Comparison of ENCODE assay signal across 23 cellular contexts in genomic region chr11:96147913-96148312, GRCh38.
DNase-seq lines count a peak whose midpoint lies in the region; ATAC-seq and TF ChIP-seq lines count a peak whose summit lies in the region.
"Had no signal": no experiment of that assay in that cellular context is flagged by ENCODE, and none has a peak within 500 bp of the region (broad histone marks: within the 10 kb centered on the region; RNA-seq: fewer than 3 reads in every experiment).

No MANE protein-coding gene starts in this region.

- no peak for TF ChIP-seq POLR2A in erythroblast (IDR thresholded peaks at IDR 0.05; ENCODE audit: low read length)

- POLR2A ChIA-PET in CD4-positive, alpha-beta T cell (lab: Charles Lee), result no interaction called here
- POLR2A ChIA-PET in naive thymus-derived CD8-positive, alpha-beta T cell (lab: Charles Lee), result interaction anchor here (1.0 to 1.1 kb wide), 2 partner anchors 11 to 68 kb away, joined by 3 read pairs; no protein-coding TSS in a partner anchor

- peaks cover 56% of the 10 kb centered on the region for H3K4me1 ChIP-seq in HAP-1

- TF ChIP-seq CTCF in CD4-positive, alpha-beta T cell (IDR thresholded peaks at IDR 0.05), result no peak
- no peak for TF ChIP-seq CTCF in brain microvascular endothelial cell (IDR thresholded peaks at IDR 0.05; ENCODE audit: low read depth, low read length, missing control alignments)

- CTCF ChIA-PET in CD4-positive, alpha-beta T cell (lab: Charles Lee), result no interaction called here

- no peaks in the 10 kb centered on the region for H3K27me3 Mint-ChIP-seq in CD4-positive, alpha-beta T cell
- H3K27me3 Mint-ChIP-seq in naive thymus-derived CD8-positive, alpha-beta T cell, result no peaks in the 10 kb centered on the region
- H3K27me3 Mint-ChIP-seq in immature natural killer cell (ENCODE audit: low read depth in 3 of 3), result peaks cover 0 to 2% (median 0%) of the 10 kb centered on the region in 3 donors
- H3K27me3 Mint-ChIP-seq: natural killer cell treated with Interleukin-12 subunit alpha and Interleukin-12 subunit beta and Interleukin-15 and Interleukin-18, amount 100 ng/mL, for 72 hours; progenitor cell of endocrine pancreas had no signal

- H3K27ac Mint-ChIP-seq in CD4-positive, alpha-beta T cell, result peak overlapping the region; percentile 46
- H3K27ac Mint-ChIP-seq in naive thymus-derived CD8-positive, alpha-beta T cell, result peak overlapping the region in 9 of 10 donors; percentile 13 to 77 (median 61)
- H3K27ac Mint-ChIP-seq in immature natural killer cell, result no peak overlapping the region
- H3K27ac Mint-ChIP-seq: progenitor cell of endocrine pancreas had no signal

- peaks cover 26% of the 10 kb centered on the region for H3K36me3 Mint-ChIP-seq in CD4-positive, alpha-beta T cell (ENCODE audit: low read depth)
- H3K36me3 Mint-ChIP-seq in naive thymus-derived CD8-positive, alpha-beta T cell, result peaks cover 0 to 38% (median 12%) of the 10 kb centered on the region in 3 donors
- no peaks in the 10 kb centered on the region for H3K36me3 Mint-ChIP-seq in immature natural killer cell
- H3K36me3 Mint-ChIP-seq: natural killer cell treated with Interleukin-12 subunit alpha and Interleukin-12 subunit beta and Interleukin-15 and Interleukin-18, amount 100 ng/mL, for 72 hours had no signal

- H3K4me3 ChIP-seq in HAP-1 (no peak overlapping the region), brain microvascular endothelial cell (ENCODE audit: low read depth, low read length) (no peak overlapping the region)
- H3K4me3 ChIP-seq: coronary artery, sigmoid colon, suprapubic skin, vagina had no signal

- no peak overlapping the region for H3K4me3 Mint-ChIP-seq in CD4-positive, alpha-beta T cell
- no peak overlapping the region for H3K4me3 Mint-ChIP-seq in naive thymus-derived CD8-positive, alpha-beta T cell
- no peak overlapping the region for H3K4me3 Mint-ChIP-seq in immature natural killer cell
- H3K4me3 Mint-ChIP-seq: CD14-positive monocyte; natural killer cell treated with Interleukin-12 subunit alpha and Interleukin-12 subunit beta and Interleukin-15 and Interleukin-18, amount 100 ng/mL, for 72 hours had no signal

- ATAC-seq in CD4-positive, alpha-beta T cell (ENCODE audit: poor library complexity), result no peak
- no peak for ATAC-seq in naive thymus-derived CD8-positive, alpha-beta T cell
- ATAC-seq: HCT116; left cardiac atrium; natural killer cell treated with Interleukin-12 subunit alpha and Interleukin-12 subunit beta and Interleukin-15 and Interleukin-18, amount 100 ng/mL, for 72 hours; Right ventricle myocardium inferior had no signal

- no peak for DNase-seq in CD4-positive, alpha-beta T cell
- DNase-seq in HAP-1 (ENCODE audit: low spot score in 2 of 2) (peak; percentile 56 to 89), brain microvascular endothelial cell (no peak), erythroblast (lab: John Stamatoyannopoulos, UW) (no peak), SKM-1 treated with dmso at 0.1 percent for 144 hours (lab: John Stamatoyannopoulos, UW; ENCODE audit: unreplicated experiment) (no peak), immature natural killer cell (no peak)
- no peak for DNase-seq in naive thymus-derived CD8-positive, alpha-beta T cell
- DNase-seq: activated CD4-positive, alpha-beta T cell treated with anti-CD3 and anti-CD28 coated beads for 4 hours; glutamatergic neuron; KG1; left cardiac atrium; mesendoderm; NCI-H1694; sigmoid colon; T-helper 1 cell had no signal

- no peaks in the 10 kb centered on the region for H3K9me3 ChIP-seq in CD4-positive, alpha-beta T cell (ENCODE audit: control insufficient read depth, low read length)
- no peaks in the 10 kb centered on the region for H3K9me3 ChIP-seq in HAP-1
- H3K9me3 ChIP-seq: sigmoid colon, suprapubic skin, vagina had no signal

- no peaks in the 10 kb centered on the region for H3K27me3 ChIP-seq in CD4-positive, alpha-beta T cell (ENCODE audit: control insufficient read depth, insufficient read depth, low read length)
- no peaks in the 10 kb centered on the region for H3K27me3 ChIP-seq in HAP-1 (ENCODE audit: low read depth)
- no peaks in the 10 kb centered on the region for H3K27me3 ChIP-seq in brain microvascular endothelial cell (replicated peaks)
- H3K27me3 ChIP-seq: sigmoid colon, suprapubic skin, vagina had no signal

- intact Hi-C loops in CD4-positive, alpha-beta T cell (cut with DNase I, micrococcal nuclease), result no loop called here

- H3K36me3 ChIP-seq in HAP-1 (replicated peaks) (no peaks in the 10 kb centered on the region), brain microvascular endothelial cell (replicated peaks) (no peaks in the 10 kb centered on the region)
- H3K36me3 ChIP-seq: sigmoid colon, suprapubic skin, vagina had no signal

- in situ Hi-C loops in HAP-1 (cut with MboI; ENCODE audit: low sequenced_read_pairs) (no loop called here), brain microvascular endothelial cell (cut with HindIII; ENCODE audit: low pct_ligation_motif_present, low sequenced_read_pairs) (no loop called here)

- no peaks in the 10 kb centered on the region for H3K9me3 Mint-ChIP-seq in CD4-positive, alpha-beta T cell
- H3K9me3 Mint-ChIP-seq in naive thymus-derived CD8-positive, alpha-beta T cell, result no peaks in the 10 kb centered on the region
- no peaks in the 10 kb centered on the region for H3K9me3 Mint-ChIP-seq in immature natural killer cell
- H3K9me3 Mint-ChIP-seq: CD14-positive monocyte; natural killer cell treated with Interleukin-12 subunit alpha and Interleukin-12 subunit beta and Interleukin-15 and Interleukin-18, amount 100 ng/mL, for 72 hours had no signal

- no peak overlapping the region for H3K27ac ChIP-seq in CD4-positive, alpha-beta T cell (ENCODE audit: low read depth, low read length)
- H3K27ac ChIP-seq in brain microvascular endothelial cell, result peak overlapping the region; percentile 93
- H3K27ac ChIP-seq: coronary artery, sigmoid colon, suprapubic skin, vagina had no signal

- H3K4me1 Mint-ChIP-seq in CD4-positive, alpha-beta T cell (ENCODE audit: low read depth), result peaks cover 58% of the 10 kb centered on the region
- H3K4me1 Mint-ChIP-seq in naive thymus-derived CD8-positive, alpha-beta T cell, result peaks cover 14 to 54% (median 39%) of the 10 kb centered on the region in 4 donors
- peaks cover 0 to 4% of the 10 kb centered on the region in 2 donors for H3K4me1 Mint-ChIP-seq in immature natural killer cell

Comparison
In these comparisons a context has a peak if more than half of its experiments do, and no peak if none do; other contexts are left out.
1. DNase-seq: peak in HAP-1 (2 of 2); none in CD4-positive, alpha-beta T cell (0 of 10), brain microvascular endothelial cell (single experiment), naive thymus-derived CD8-positive, alpha-beta T cell (0 of 10), erythroblast (0 of 2), SKM-1 treated with dmso at 0.1 percent for 144 hours (single experiment) and immature natural killer cell (0 of 3).
2. H3K27ac Mint-ChIP-seq: peak in CD4-positive, alpha-beta T cell (single experiment) and naive thymus-derived CD8-positive, alpha-beta T cell (9 of 10); none in immature natural killer cell (0 of 6).